Comparison of ENCODE assay signal across 9 cellular contexts in the genomic region with DNA sequence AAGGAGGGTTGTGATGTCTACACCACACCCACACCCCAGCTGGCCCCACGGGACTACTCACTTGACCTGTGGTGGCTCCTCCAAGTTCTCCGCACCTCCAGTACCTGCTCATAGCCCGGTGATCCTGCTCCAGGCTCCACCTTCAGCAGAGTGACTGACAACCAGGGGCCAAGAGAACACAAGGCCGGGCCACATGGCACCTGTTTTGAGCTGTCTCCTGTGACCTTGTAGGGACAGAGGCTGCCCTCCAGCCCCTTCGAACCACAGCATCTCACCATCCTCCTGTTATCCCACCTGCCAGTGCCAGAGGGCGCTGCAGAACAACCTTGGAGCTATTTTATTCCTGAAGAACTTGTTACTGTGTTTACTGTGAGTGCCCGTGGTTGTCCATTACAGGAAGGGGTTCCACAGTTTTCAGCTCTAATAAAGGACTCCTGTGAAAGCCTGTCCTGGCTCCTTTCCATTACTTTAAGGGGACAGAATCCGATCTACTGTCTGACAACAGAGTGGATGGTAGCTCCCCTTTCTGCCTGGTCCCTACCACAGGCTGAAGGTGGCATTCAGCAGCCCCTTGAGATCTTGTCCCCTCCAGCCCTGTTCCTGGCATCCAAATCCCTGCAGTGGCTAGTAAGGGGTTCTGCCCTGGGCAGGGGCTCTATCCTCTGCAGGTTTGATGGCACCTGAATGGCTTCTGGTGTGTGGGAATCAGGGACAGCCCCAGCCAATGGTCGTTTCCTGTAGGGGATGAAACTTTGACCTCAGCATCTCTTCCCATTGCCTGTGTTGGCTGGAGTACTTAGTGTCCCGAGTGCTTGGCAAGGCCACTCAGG. TPM values are rescaled to one million over a fixed set of nuclear protein-coding genes. Genes with fewer than 3 reads are reported as not detected.
A peak's percentile ranks its signal among the peaks of the same experiment; 100 is the strongest.
DNase-seq lines count a peak whose midpoint lies in the region; ATAC-seq, FAIRE-seq and TF ChIP-seq lines count a peak whose summit lies in the region.
"Had no signal": no experiment of that assay in that cellular context is flagged by ENCODE, and none has a peak within 500 bp of the region (broad histone marks: within the 10 kb centered on the region; RNA-seq: fewer than 3 reads in every experiment).

No MANE protein-coding gene starts in this region.

- peaks cover 0 to 11% (median 0%) of the 10 kb centered on the region in 3 donors for H3K27me3 ChIP-seq in psoas muscle (ENCODE audit: insufficient read depth in 3 of 3, low read length in 2 of 3)

- H3K36me3 Mint-ChIP-seq in activated CD4-positive, alpha-beta memory T cell treated with anti-CD3 and anti-CD28 coated beads, Interleukin-2, amount 10 ng/mL, durations not matched to agents 7 days and 5 days (ENCODE audit: low read depth): no peaks in the 10 kb centered on the region

- H3K4me3 Mint-ChIP-seq in activated CD4-positive, alpha-beta memory T cell treated with anti-CD3 and anti-CD28 coated beads, Interleukin-2, amount 10 ng/mL, durations not matched to agents 7 days and 5 days: no peak overlapping the region

- H3K4me1 ChIP-seq in A549 (no peaks in the 10 kb centered on the region), psoas muscle (no peaks in the 10 kb centered on the region)

- H3K27ac Mint-ChIP-seq in activated CD4-positive, alpha-beta memory T cell treated with anti-CD3 and anti-CD28 coated beads, Interleukin-2, amount 10 ng/mL, durations not matched to agents 7 days and 5 days: no peak overlapping the region

- no peaks in the 10 kb centered on the region for H3K36me3 ChIP-seq in psoas muscle (ENCODE audit: insufficient read depth in 1 of 2, low read depth in 1 of 2)

- DNase-seq in A549 (ENCODE audit: low read depth in 1 of 2, low spot score in 1 of 2) (peak; percentile 30 to 51), G401 (ENCODE audit: low spot score) (peak; percentile 15), NCI-H1105 (lab: John Stamatoyannopoulos, UW) (peak; percentile 25), Right ventricle myocardium superior (peak; percentile 68), psoas muscle (peak; percentile 29 to 61)
- peak; percentile 41 for DNase-seq in activated CD4-positive, alpha-beta memory T cell treated with anti-CD3 and anti-CD28 coated beads, Interleukin-2, amount 10 ng/mL, durations not matched to agents 7 days and 5 days

- peak; percentile 54 to 78 for TF ChIP-seq RAD21 in A549 (conservative IDR thresholded peaks at IDR 0.05 in 1 of 2, IDR thresholded peaks at IDR 0.05 in 1 of 2)

- H3K4me2 ChIP-seq in A549: no peak overlapping the region

- TF ChIP-seq CTCF in A549 (IDR thresholded peaks at IDR 0.05) (peak; percentile 61), psoas muscle (IDR thresholded peaks at IDR 0.05) (peak; percentile 47)

- FAIRE-seq in A549 (lab: Jason Lieb, UNC): no peak
- FAIRE-seq: endometrium had no signal

- POLR2A ChIA-PET in A549 (lab: Yijun Ruan, JAX): interaction anchor here (1.2 kb wide), 1 partner anchor 16 kb away, joined by 3 read pairs; no protein-coding TSS in a partner anchor
- POLR2A ChIA-PET in activated CD4-positive, alpha-beta memory T cell treated with anti-CD3 and anti-CD28 coated beads, Interleukin-2, amount 10 ng/mL, durations not matched to agents 7 days and 5 days (lab: Charles Lee): no interaction called here

- TF ChIP-seq EP300 in A549 (IDR thresholded peaks at IDR 0.05): no peak

- TF ChIP-seq POLR2A in A549 (IDR thresholded peaks at IDR 0.05; ENCODE audit: low read length): no peak

- in situ Hi-C loops in G401 (cut with HindIII; ENCODE audit: low sequenced_read_pairs): no loop called here

- ATAC-seq in A549: peak; percentile 62 to 82
- peak; percentile 87 for ATAC-seq in Right ventricle myocardium superior (ENCODE audit: poor library complexity)
- ATAC-seq in psoas muscle: peak in 1 of 4 donors; percentile 40
- ATAC-seq in GM21825 (IDR thresholded peaks at IDR 0.05; ENCODE audit: unreplicated experiment): no peak
- ATAC-seq in HG03432 (IDR thresholded peaks at IDR 0.05; ENCODE audit: unreplicated experiment): no peak

- H3K27ac ChIP-seq in A549 (no peak overlapping the region), psoas muscle (no peak overlapping the region)

- intact Hi-C loops in Right ventricle myocardium superior (cut with DNase I): loop anchor here (5.0 kb wide), 1 partner anchor 53 kb away; no protein-coding TSS in a partner anchor
- intact Hi-C loops in psoas muscle (cut with DNase I): loop anchor here in 1 of 2 donors (2.0 to 5.0 kb wide), 2 partner anchors 56 to 908 kb away; no protein-coding TSS in a partner anchor

- H3K9me3 ChIP-seq in A549 (no peaks in the 10 kb centered on the region), psoas muscle (no peaks in the 10 kb centered on the region)

- no peaks in the 10 kb centered on the region for H3K4me1 Mint-ChIP-seq in activated CD4-positive, alpha-beta memory T cell treated with anti-CD3 and anti-CD28 coated beads, Interleukin-2, amount 10 ng/mL, durations not matched to agents 7 days and 5 days

- CTCF ChIA-PET in A549 (lab: Yijun Ruan, JAX): interaction anchor here (0.6 to 3.7 kb wide), 21 partner anchors 10 to 339 kb away, joined by 3 to 34 read pairs (median 4); no protein-coding TSS in a partner anchor
- CTCF ChIA-PET in activated CD4-positive, alpha-beta memory T cell treated with anti-CD3 and anti-CD28 coated beads, Interleukin-2, amount 10 ng/mL, durations not matched to agents 7 days and 5 days (lab: Charles Lee): interaction anchor here (0.6 to 3.3 kb wide), 8 partner anchors 19 to 341 kb away, joined by 3 to 15 read pairs (median 3); partner anchors contain the start of gene C10orf120

- H3K9me3 Mint-ChIP-seq in activated CD4-positive, alpha-beta memory T cell treated with anti-CD3 and anti-CD28 coated beads, Interleukin-2, amount 10 ng/mL, durations not matched to agents 7 days and 5 days: no peaks in the 10 kb centered on the region

- 21% methylated on average over 10 of the region's 10 CpGs for WGBS in A549 (ENCODE audit: missing lambda C conversion rate)
- WGBS in psoas muscle, 3 donors: 32 to 35% (median 33%) methylated on average over 10 of the region's 10 CpGs

- peaks cover 18% of the 10 kb centered on the region for H3K27me3 Mint-ChIP-seq in activated CD4-positive, alpha-beta memory T cell treated with anti-CD3 and anti-CD28 coated beads, Interleukin-2, amount 10 ng/mL, durations not matched to agents 7 days and 5 days

- H3K4me3 ChIP-seq in A549: no peak overlapping the region
- H3K4me3 ChIP-seq in psoas muscle: no peak overlapping the region

TF ChIP-seq in A549, 52 proteins besides CTCF, POLR2A, EP300 and RAD21:
- TF ChIP-seq ESRRA (IDR thresholded peaks at IDR 0.05; ENCODE audit: borderline replicate concordance, low read length) (no peak), PHF8 (IDR thresholded peaks at IDR 0.05; ENCODE audit: borderline replicate concordance, low read depth) (no peak), CEBPB (IDR thresholded peaks at IDR 0.05) (no peak), POLR2AphosphoS2 (conservative IDR thresholded peaks at IDR 0.05; ENCODE audit: low read length) (no peak), SMC3 (IDR thresholded peaks at IDR 0.05) (peak; percentile 57)

RNA-seq across cellular contexts. Expression of gene C10orf120, which starts 50.8 kb away (rescaled TPM):
- polyA plus RNA-seq in A549 (2011; rRNA removed): not detected in 2 replicates
- polyA plus RNA-seq in A549 (2012; cell fraction: cytosol; rRNA removed): not detected in 2 replicates
- not detected in 2 replicates for polyA plus RNA-seq in A549 (2012; cell fraction: nucleus; rRNA removed)
- polyA plus RNA-seq in A549 (2017; fragmentation: RNase III; extraction: RNeasy Plus Mini Kit Qiagen cat#74134 plus additional on column Dnase treatment): not detected in 3 replicates
- not detected in 2 replicates for polyA minus RNA-seq in A549 (2011; rRNA and poly(A)+ RNA removed)
- not detected in 2 replicates for total RNA-seq in G401 (2014; rRNA removed; shearing (Covaris generic))
- total RNA-seq in activated CD4-positive, alpha-beta memory T cell treated with anti-CD3 and anti-CD28 coated beads, Interleukin-2, amount 10 ng/mL, durations not matched to agents 7 days and 5 days: not detected
- total RNA-seq in Right ventricle myocardium superior: not detected
- not detected for total RNA-seq in psoas muscle
- polyA plus RNA-seq in psoas muscle: not detected

Comparison
In these comparisons a context has a peak if more than half of its experiments do, and no peak if none do; other contexts are left out.
1. ATAC-seq: peak in A549 (2 of 2) and Right ventricle myocardium superior (single experiment); none in GM21825 (single experiment) and HG03432 (single experiment).
2. DNase-seq: peak in every context shown above with its lines; median percentile 68 in Right ventricle myocardium superior; 45 in psoas muscle; 41 in activated CD4-positive, alpha-beta memory T cell treated with anti-CD3 and anti-CD28 coated beads, Interleukin-2, amount 10 ng/mL, durations not matched to agents 7 days and 5 days; 40 in A549; 25 in NCI-H1105; 15 in G401.